Comparison of ENCODE assay signal across 1 cellular context in the genomic region with DNA sequence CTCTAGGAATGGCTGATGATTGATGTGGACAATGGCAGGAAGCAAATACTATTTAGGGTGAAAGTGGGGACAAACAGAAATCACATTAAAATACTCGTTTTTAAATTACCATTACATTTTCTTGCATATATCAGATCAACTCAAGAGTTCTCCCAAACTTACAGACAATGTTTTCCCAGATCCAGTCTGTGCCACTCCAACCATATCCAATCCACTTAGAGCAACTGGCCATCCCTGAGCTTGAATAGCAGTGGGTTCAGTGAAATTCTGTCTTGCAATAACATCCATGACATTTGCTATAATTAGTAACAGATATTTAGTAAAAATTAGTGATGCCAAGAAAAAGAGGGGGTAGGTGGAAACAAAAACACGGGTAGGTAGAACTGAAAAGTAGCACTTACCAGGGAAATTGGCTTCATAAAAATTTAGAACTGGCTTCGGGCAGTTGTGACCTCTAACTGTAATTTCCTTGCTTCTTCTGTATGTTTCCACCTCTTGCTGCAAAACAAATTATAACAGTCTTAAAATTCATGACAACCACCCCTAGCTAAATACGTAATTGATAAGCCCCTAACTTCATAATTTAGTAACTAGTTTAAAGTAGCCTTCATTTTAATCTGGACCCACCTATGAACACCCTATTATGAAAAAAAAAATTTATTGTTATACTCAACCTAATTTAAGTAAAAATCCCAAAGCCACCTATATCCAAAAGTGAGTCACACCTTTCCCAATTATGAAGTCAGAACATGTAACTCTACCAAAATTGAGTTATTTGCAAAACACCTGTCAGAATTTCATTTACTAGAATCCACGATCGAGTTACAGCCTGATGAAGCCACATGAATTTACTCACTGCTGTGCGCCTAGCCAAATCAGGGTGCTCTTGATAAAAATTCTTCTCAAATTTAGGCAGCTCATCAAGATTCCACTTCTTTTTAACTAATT.
TF ChIP-seq lines count a peak whose summit lies in the region.

No MANE protein-coding gene starts in this region.

TF ChIP-seq in GM12878, 131 proteins besides CTCF, POLR2A, EP300 and RAD21:
- no peak for TF ChIP-seq MYB (IDR thresholded peaks at IDR 0.05; ENCODE audit: borderline replicate concordance, low read depth, low read length)
- TF ChIP-seq, protein P1, sequence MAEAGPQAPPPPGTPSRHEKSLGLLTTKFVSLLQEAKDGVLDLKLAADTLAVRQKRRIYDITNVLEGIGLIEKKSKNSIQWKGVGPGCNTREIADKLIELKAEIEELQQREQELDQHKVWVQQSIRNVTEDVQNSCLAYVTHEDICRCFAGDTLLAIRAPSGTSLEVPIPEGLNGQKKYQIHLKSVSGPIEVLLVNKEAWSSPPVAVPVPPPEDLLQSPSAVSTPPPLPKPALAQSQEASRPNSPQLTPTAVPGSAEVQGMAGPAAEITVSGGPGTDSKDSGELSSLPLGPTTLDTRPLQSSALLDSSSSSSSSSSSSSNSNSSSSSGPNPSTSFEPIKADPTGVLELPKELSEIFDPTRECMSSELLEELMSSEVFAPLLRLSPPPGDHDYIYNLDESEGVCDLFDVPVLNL (IDR thresholded peaks at IDR 0.05; ENCODE audit: low read depth, low read length) = no peak
- TF ChIP-seq ATF7 (IDR thresholded peaks at IDR 0.05; ENCODE audit: low read depth) = no peak
- no peak for TF ChIP-seq RBBP5 (conservative IDR thresholded peaks at IDR 0.05)
- TF ChIP-seq, protein P2, sequence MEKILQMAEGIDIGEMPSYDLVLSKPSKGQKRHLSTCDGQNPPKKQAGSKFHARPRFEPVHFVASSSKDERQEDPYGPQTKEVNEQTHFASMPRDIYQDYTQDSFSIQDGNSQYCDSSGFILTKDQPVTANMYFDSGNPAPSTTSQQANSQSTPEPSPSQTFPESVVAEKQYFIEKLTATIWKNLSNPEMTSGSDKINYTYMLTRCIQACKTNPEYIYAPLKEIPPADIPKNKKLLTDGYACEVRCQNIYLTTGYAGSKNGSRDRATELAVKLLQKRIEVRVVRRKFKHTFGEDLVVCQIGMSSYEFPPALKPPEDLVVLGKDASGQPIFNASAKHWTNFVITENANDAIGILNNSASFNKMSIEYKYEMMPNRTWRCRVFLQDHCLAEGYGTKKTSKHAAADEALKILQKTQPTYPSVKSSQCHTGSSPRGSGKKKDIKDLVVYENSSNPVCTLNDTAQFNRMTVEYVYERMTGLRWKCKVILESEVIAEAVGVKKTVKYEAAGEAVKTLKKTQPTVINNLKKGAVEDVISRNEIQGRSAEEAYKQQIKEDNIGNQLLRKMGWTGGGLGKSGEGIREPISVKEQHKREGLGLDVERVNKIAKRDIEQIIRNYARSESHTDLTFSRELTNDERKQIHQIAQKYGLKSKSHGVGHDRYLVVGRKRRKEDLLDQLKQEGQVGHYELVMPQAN (conservative IDR thresholded peaks at IDR 0.05) = no peak
- TF ChIP-seq CREM (IDR thresholded peaks at IDR 0.05; ENCODE audit: low read depth) = no peak
- no peak for TF ChIP-seq MTA2 (IDR thresholded peaks at IDR 0.05; ENCODE audit: low read depth)
- TF ChIP-seq SRF (IDR thresholded peaks at IDR 0.05; ENCODE audit: low read depth in 2 of 2, low read length in 2 of 2) = no peak
- no peak for TF ChIP-seq PML (IDR thresholded peaks at IDR 0.05; ENCODE audit: low read length)
- no peak for TF ChIP-seq SMC3 (IDR thresholded peaks at IDR 0.05; ENCODE audit: borderline replicate concordance, low read length)
- TF ChIP-seq SUPT20H (IDR thresholded peaks at IDR 0.05; ENCODE audit: borderline replicate concordance, control insufficient read depth, low read depth, low read length) = no peak
- TF ChIP-seq SP1 (IDR thresholded peaks at IDR 0.05; ENCODE audit: low read depth, low read length) = no peak
- TF ChIP-seq STAT3 (IDR thresholded peaks at IDR 0.05; ENCODE audit: low read depth, low read length) = no peak
- TF ChIP-seq POLR2AphosphoS2 (IDR thresholded peaks at IDR 0.05; ENCODE audit: low read depth, low read length) = no peak
- TF ChIP-seq ZNF384 (IDR thresholded peaks at IDR 0.05; ENCODE audit: borderline replicate concordance, low read depth, low read length) = no peak
